1 cellular context compared by ENCODE assay signal in the genomic region with DNA sequence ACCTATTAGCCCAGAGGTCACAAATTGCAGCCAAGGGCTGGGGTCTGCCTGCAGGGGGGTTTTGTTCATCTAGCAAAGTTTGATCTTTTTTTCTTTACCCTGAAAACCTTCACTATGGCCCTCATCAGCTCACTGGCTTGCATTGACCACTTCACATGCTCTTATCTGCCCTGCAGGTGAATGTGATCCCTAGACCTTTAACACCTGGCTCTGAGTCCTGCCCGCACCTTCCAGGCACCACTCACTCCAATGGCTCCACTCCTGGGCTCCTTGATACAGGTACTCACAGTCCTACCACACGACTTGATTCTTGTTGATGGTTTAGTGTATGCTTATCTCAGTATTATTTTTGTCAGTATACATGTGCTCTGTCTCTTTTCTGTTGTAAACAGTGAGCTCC.
TF ChIP-seq lines count a peak whose summit lies in the region.

No MANE protein-coding gene starts in this region.

TF ChIP-seq in GM23338, 12 proteins besides CTCF, POLR2A, EP300 and RAD21:
- TF ChIP-seq, protein P1, sequence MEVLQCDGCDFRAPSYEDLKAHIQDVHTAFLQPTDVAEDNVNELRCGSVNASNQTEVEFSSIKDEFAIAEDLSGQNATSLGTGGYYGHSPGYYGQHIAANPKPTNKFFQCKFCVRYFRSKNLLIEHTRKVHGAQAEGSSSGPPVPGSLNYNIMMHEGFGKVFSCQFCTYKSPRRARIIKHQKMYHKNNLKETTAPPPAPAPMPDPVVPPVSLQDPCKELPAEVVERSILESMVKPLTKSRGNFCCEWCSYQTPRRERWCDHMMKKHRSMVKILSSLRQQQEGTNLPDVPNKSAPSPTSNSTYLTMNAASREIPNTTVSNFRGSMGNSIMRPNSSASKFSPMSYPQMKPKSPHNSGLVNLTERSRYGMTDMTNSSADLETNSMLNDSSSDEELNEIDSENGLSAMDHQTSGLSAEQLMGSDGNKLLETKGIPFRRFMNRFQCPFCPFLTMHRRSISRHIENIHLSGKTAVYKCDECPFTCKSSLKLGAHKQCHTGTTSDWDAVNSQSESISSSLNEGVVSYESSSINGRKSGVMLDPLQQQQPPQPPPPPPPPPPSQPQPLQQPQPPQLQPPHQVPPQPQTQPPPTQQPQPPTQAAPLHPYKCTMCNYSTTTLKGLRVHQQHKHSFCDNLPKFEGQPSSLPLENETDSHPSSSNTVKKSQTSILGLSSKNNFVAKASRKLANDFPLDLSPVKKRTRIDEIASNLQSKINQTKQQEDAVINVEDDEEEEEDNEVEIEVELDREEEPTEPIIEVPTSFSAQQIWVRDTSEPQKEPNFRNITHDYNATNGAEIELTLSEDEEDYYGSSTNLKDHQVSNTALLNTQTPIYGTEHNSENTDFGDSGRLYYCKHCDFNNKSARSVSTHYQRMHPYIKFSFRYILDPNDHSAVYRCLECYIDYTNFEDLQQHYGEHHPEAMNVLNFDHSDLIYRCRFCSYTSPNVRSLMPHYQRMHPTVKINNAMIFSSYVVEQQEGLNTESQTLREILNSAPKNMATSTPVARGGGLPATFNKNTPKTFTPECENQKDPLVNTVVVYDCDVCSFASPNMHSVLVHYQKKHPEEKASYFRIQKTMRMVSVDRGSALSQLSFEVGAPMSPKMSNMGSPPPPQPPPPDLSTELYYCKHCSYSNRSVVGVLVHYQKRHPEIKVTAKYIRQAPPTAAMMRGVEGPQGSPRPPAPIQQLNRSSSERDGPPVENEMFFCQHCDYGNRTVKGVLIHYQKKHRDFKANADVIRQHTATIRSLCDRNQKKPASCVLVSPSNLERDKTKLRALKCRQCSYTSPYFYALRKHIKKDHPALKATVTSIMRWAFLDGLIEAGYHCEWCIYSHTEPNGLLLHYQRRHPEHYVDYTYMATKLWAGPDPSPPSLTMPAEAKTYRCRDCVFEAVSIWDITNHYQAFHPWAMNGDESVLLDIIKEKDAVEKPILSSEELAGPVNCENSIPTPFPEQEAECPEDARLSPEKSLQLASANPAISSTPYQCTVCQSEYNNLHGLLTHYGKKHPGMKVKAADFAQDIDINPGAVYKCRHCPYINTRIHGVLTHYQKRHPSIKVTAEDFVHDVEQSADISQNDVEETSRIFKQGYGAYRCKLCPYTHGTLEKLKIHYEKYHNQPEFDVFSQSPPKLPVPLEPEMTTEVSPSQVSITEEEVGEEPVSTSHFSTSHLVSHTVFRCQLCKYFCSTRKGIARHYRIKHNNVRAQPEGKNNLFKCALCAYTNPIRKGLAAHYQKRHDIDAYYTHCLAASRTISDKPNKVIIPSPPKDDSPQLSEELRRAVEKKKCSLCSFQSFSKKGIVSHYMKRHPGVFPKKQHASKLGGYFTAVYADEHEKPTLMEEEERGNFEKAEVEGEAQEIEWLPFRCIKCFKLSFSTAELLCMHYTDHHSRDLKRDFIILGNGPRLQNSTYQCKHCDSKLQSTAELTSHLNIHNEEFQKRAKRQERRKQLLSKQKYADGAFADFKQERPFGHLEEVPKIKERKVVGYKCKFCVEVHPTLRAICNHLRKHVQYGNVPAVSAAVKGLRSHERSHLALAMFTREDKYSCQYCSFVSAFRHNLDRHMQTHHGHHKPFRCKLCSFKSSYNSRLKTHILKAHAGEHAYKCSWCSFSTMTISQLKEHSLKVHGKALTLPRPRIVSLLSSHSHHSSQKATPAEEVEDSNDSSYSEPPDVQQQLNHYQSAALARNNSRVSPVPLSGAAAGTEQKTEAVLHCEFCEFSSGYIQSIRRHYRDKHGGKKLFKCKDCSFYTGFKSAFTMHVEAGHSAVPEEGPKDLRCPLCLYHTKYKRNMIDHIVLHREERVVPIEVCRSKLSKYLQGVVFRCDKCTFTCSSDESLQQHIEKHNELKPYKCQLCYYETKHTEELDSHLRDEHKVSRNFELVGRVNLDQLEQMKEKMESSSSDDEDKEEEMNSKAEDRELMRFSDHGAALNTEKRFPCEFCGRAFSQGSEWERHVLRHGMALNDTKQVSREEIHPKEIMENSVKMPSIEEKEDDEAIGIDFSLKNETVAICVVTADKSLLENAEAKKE (CRISPR knock-in tag; IDR thresholded peaks at IDR 0.05), result no peak
- TF ChIP-seq ZNF331 (CRISPR knock-in tag; IDR thresholded peaks at IDR 0.05; ENCODE audit: low read depth) (no peak), STAT1 (IDR thresholded peaks at IDR 0.05; ENCODE audit: unreplicated experiment) (no peak), CREB1 (CRISPR knock-in tag; IDR thresholded peaks at IDR 0.05; ENCODE audit: low read depth) (no peak), JUNB (IDR thresholded peaks at IDR 0.05; ENCODE audit: unreplicated experiment) (no peak), EZH2phosphoT487 (IDR thresholded peaks at IDR 0.05; ENCODE audit: unreplicated experiment) (no peak), POLR2AphosphoS5 (IDR thresholded peaks at IDR 0.05; ENCODE audit: low read depth) (no peak), NANOG (IDR thresholded peaks at IDR 0.05; ENCODE audit: borderline replicate concordance) (no peak), ZNF114 (CRISPR knock-in tag; IDR thresholded peaks at IDR 0.05) (no peak)
